20 cellular contexts compared by ENCODE assay signal in the genomic region with DNA sequence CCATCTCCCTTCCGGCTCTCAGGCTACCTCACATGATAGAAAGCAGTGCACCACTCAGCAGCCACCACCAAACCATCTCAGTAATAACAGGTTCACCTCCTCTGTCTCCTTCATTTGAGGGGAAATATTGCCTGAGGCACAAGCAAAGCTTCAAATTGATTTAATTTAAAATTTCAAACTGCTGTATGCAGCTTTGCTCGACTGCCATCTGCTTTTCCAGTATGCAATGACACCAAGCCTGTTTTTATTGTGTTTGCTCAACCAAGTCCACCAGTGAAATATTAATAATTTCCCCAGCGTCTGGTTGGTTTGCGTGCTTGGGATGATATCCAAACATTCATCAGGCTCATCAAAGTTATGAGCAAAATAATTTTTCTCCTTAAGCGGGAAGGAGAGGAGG.
DNase-seq lines count a peak whose midpoint lies in the region; ATAC-seq, FAIRE-seq and TF ChIP-seq lines count a peak whose summit lies in the region.
"Had no signal": no experiment of that assay in that cellular context is flagged by ENCODE, and none has a peak within 500 bp of the region (broad histone marks: within the 10 kb centered on the region; RNA-seq: fewer than 3 reads in every experiment).

No MANE protein-coding gene starts in this region.

- H3K27ac ChIP-seq in 22Rv1 (no peak overlapping the region), GM23248 (no peak overlapping the region)
- H3K27ac ChIP-seq: A549, SJSA1 had no signal

- no peak overlapping the region for H3K27ac Mint-ChIP-seq in naive thymus-derived CD8-positive, alpha-beta T cell
- H3K27ac Mint-ChIP-seq: CD8-positive, alpha-beta T cell; IgD-negative memory B cell; T-helper 17 cell had no signal

- no peaks in the 10 kb centered on the region for H3F3A ChIP-seq in GM23248 (ENCODE audit: insufficient read depth)

- H3K4me3 ChIP-seq in GM23248 (no peak overlapping the region), adipocyte (ENCODE audit: low read length) (no peak overlapping the region)
- H3K4me3 ChIP-seq: A549, SJSA1 had no signal

- peak; percentile 5 for DNase-seq in GM23248
- DNase-seq in adipocyte (ENCODE audit: low read depth) = peak; percentile 3
- DNase-seq in activated naive CD4-positive, alpha-beta T cell (lab: John Stamatoyannopoulos, UW) = no peak
- DNase-seq in GM19238 (ENCODE audit: insufficient read length, low spot score) = no peak
- DNase-seq in naive thymus-derived CD8-positive, alpha-beta T cell = no peak
- DNase-seq: C1 segment of cervical spinal cord; CD8-positive, alpha-beta T cell; DMS153; MV-4-11; NCI-H1105 treated with DMSO at 0.1 percent for 48 hours; NCI-H187 treated with DMSO at 0.1 percent for 48 hours; SW 1271; T-helper 17 cell had no signal

- H3K27me3 Mint-ChIP-seq in naive thymus-derived CD8-positive, alpha-beta T cell = peaks cover 5 to 27% (median 9%) of the 10 kb centered on the region in 5 donors
- H3K27me3 Mint-ChIP-seq: T-helper 17 cell had no signal

- POLR2A ChIA-PET in naive thymus-derived CD8-positive, alpha-beta T cell (lab: Charles Lee) = no interaction called here

- 11 to 12% methylated on average over 5 of the region's 5 CpGs for WGBS in GM23248 (ENCODE audit: low coverage in 1 of 2, low lambda C conversion rate in 2 of 2, missing lambda C conversion rate in 2 of 2), 2 experiments

- H3K27me3 ChIP-seq in GM23248 (replicated peaks; ENCODE audit: insufficient read depth) (no peaks in the 10 kb centered on the region), adipocyte (replicated peaks; ENCODE audit: control insufficient read depth, insufficient read depth, low read length) (no peaks in the 10 kb centered on the region)
- H3K27me3 ChIP-seq: SJSA1 had no signal

- H3K9ac ChIP-seq in GM23248 = no peak overlapping the region
- H3K9ac ChIP-seq in adipocyte (ENCODE audit: low read length) = no peak overlapping the region

- in situ Hi-C loops in GM23248 (cut with MboI) = no loop called here

- no peak overlapping the region for H3K4me3 Mint-ChIP-seq in naive thymus-derived CD8-positive, alpha-beta T cell
- H3K4me3 Mint-ChIP-seq: CD8-positive, alpha-beta T cell; IgD-negative memory B cell; T-helper 17 cell had no signal

- peaks cover 0 to 27% (median 3%) of the 10 kb centered on the region in 3 donors for H3K36me3 Mint-ChIP-seq in naive thymus-derived CD8-positive, alpha-beta T cell
- H3K36me3 Mint-ChIP-seq: CD8-positive, alpha-beta T cell; IgD-negative memory B cell had no signal

- H3K9me2 ChIP-seq in GM23248 (ENCODE audit: insufficient read depth) = no peaks in the 10 kb centered on the region

- FAIRE-seq in islet of Langerhans (lab: Jason Lieb, UNC) = peak; percentile 38
- FAIRE-seq: A549, GM12891 had no signal

- no peak overlapping the region for H2AFZ ChIP-seq in GM23248

- no peaks in the 10 kb centered on the region for H3K4me1 Mint-ChIP-seq in naive thymus-derived CD8-positive, alpha-beta T cell
- H3K4me1 Mint-ChIP-seq: IgD-negative memory B cell, T-helper 17 cell had no signal

- H3K4me2 ChIP-seq in GM23248 (ENCODE audit: unreplicated experiment) = no peak overlapping the region
- H3K4me2 ChIP-seq: A549 had no signal

- H3K9me3 Mint-ChIP-seq in naive thymus-derived CD8-positive, alpha-beta T cell = peaks cover 3 to 42% (median 10%) of the 10 kb centered on the region in 9 donors

- H3K4me1 ChIP-seq in GM23248 (ENCODE audit: insufficient read depth) (no peaks in the 10 kb centered on the region), adipocyte (ENCODE audit: control insufficient read depth, insufficient read depth, low read length) (no peaks in the 10 kb centered on the region)
- H3K4me1 ChIP-seq: A549, SJSA1 had no signal

- no peaks in the 10 kb centered on the region for H3K79me2 ChIP-seq in GM23248 (ENCODE audit: insufficient read depth)

- ATAC-seq in naive thymus-derived CD8-positive, alpha-beta T cell = no peak
- ATAC-seq: A549; CD8-positive, alpha-beta T cell; Panc1; T-helper 17 cell had no signal

- H3K9me3 ChIP-seq in GM23248 (ENCODE audit: low read depth) (no peaks in the 10 kb centered on the region), adipocyte (ENCODE audit: control insufficient read depth, low read length) (peaks cover 5% of the 10 kb centered on the region)
- H3K9me3 ChIP-seq: A549, SJSA1 had no signal

- TF ChIP-seq CTCF in 22Rv1 (IDR thresholded peaks at IDR 0.05) = peak; percentile 18; the same call in 1 of the 2 replicates

- no peaks in the 10 kb centered on the region for H3K36me3 ChIP-seq in GM23248 (ENCODE audit: low read depth)
- no peaks in the 10 kb centered on the region for H3K36me3 ChIP-seq in adipocyte (ENCODE audit: control insufficient read depth, insufficient read depth, low read length, severe bottlenecking)
- H3K36me3 ChIP-seq: SJSA1 had no signal

- no peaks in the 10 kb centered on the region for H4K20me1 ChIP-seq in GM23248 (ENCODE audit: insufficient read depth)

Comparison
In these comparisons a context has a peak if more than half of its experiments do, and no peak if none do; other contexts are left out.
1. DNase-seq: peak in GM23248 (single experiment) and adipocyte (single experiment); none in activated naive CD4-positive, alpha-beta T cell (0 of 4), GM19238 (single experiment) and naive thymus-derived CD8-positive, alpha-beta T cell (0 of 10).